Comparison of ENCODE assay signal across 1 cellular context in the genomic region with DNA sequence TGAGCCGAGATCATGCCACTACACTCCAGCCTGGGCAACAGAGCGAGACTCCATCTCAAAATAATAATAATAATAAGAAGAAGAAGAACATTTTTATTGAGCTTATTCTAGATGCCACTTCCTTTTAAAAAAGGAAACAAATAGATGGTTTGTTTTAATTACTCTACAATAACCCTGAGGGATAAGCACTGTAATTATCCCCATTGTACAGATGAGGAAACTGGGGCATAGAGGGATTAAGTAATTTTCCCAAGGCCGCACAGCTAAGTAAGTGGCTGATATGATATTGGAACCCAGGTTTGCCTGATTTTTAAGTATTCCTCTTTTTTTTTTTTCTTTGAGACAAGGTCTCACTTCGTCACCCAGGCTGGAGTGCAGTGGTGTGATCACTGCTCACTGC.
TF ChIP-seq lines count a peak whose summit lies in the region.

No MANE protein-coding gene starts in this region.

TF ChIP-seq in K562, 482 proteins besides CTCF, POLR2A, EP300 and RAD21 (continued from another document):
- TF ChIP-seq, protein P1, sequence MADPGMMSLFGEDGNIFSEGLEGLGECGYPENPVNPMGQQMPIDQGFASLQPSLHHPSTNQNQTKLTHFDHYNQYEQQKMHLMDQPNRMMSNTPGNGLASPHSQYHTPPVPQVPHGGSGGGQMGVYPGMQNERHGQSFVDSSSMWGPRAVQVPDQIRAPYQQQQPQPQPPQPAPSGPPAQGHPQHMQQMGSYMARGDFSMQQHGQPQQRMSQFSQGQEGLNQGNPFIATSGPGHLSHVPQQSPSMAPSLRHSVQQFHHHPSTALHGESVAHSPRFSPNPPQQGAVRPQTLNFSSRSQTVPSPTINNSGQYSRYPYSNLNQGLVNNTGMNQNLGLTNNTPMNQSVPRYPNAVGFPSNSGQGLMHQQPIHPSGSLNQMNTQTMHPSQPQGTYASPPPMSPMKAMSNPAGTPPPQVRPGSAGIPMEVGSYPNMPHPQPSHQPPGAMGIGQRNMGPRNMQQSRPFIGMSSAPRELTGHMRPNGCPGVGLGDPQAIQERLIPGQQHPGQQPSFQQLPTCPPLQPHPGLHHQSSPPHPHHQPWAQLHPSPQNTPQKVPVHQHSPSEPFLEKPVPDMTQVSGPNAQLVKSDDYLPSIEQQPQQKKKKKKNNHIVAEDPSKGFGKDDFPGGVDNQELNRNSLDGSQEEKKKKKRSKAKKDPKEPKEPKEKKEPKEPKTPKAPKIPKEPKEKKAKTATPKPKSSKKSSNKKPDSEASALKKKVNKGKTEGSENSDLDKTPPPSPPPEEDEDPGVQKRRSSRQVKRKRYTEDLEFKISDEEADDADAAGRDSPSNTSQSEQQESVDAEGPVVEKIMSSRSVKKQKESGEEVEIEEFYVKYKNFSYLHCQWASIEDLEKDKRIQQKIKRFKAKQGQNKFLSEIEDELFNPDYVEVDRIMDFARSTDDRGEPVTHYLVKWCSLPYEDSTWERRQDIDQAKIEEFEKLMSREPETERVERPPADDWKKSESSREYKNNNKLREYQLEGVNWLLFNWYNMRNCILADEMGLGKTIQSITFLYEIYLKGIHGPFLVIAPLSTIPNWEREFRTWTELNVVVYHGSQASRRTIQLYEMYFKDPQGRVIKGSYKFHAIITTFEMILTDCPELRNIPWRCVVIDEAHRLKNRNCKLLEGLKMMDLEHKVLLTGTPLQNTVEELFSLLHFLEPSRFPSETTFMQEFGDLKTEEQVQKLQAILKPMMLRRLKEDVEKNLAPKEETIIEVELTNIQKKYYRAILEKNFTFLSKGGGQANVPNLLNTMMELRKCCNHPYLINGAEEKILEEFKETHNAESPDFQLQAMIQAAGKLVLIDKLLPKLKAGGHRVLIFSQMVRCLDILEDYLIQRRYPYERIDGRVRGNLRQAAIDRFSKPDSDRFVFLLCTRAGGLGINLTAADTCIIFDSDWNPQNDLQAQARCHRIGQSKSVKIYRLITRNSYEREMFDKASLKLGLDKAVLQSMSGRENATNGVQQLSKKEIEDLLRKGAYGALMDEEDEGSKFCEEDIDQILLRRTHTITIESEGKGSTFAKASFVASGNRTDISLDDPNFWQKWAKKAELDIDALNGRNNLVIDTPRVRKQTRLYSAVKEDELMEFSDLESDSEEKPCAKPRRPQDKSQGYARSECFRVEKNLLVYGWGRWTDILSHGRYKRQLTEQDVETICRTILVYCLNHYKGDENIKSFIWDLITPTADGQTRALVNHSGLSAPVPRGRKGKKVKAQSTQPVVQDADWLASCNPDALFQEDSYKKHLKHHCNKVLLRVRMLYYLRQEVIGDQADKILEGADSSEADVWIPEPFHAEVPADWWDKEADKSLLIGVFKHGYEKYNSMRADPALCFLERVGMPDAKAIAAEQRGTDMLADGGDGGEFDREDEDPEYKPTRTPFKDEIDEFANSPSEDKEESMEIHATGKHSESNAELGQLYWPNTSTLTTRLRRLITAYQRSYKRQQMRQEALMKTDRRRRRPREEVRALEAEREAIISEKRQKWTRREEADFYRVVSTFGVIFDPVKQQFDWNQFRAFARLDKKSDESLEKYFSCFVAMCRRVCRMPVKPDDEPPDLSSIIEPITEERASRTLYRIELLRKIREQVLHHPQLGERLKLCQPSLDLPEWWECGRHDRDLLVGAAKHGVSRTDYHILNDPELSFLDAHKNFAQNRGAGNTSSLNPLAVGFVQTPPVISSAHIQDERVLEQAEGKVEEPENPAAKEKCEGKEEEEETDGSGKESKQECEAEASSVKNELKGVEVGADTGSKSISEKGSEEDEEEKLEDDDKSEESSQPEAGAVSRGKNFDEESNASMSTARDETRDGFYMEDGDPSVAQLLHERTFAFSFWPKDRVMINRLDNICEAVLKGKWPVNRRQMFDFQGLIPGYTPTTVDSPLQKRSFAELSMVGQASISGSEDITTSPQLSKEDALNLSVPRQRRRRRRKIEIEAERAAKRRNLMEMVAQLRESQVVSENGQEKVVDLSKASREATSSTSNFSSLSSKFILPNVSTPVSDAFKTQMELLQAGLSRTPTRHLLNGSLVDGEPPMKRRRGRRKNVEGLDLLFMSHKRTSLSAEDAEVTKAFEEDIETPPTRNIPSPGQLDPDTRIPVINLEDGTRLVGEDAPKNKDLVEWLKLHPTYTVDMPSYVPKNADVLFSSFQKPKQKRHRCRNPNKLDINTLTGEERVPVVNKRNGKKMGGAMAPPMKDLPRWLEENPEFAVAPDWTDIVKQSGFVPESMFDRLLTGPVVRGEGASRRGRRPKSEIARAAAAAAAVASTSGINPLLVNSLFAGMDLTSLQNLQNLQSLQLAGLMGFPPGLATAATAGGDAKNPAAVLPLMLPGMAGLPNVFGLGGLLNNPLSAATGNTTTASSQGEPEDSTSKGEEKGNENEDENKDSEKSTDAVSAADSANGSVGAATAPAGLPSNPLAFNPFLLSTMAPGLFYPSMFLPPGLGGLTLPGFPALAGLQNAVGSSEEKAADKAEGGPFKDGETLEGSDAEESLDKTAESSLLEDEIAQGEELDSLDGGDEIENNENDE (IDR thresholded peaks at IDR 0.05; ENCODE audit: low read depth, low read length) = no peak
